In the genomic region with DNA sequence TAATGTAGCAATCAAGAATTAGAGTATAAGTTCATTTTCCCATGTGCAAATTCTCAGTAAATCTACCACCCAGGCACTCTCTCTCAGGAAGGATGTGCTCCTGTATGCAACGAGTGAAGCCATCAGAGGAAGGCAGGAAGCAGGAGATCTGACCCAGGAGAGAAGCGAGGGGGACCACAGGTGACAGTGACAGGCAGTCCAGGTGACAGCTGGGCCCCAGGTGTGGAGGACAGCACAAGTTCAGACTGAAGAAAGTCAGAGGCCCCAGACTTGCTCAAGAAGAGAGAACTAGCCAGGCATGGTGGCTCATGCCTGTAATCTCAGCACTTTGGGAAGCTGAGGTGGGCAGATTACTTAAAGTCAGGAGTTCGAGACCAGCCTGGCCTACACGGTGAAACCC, we compare ENCODE assay signal across 15 cellular contexts. TPM values are rescaled to one million over a fixed set of nuclear protein-coding genes. Genes with fewer than 3 reads are reported as not detected.
A peak's percentile ranks its signal among the peaks of the same experiment; 100 is the strongest.
DNase-seq lines count a peak whose midpoint lies in the region; ATAC-seq and TF ChIP-seq lines count a peak whose summit lies in the region.
"Had no signal": no experiment of that assay in that cellular context is flagged by ENCODE, and none has a peak within 500 bp of the region (broad histone marks: within the 10 kb centered on the region; RNA-seq: fewer than 3 reads in every experiment).

No MANE protein-coding gene starts in this region.

- ATAC-seq in HG03135 (IDR thresholded peaks at IDR 0.05; ENCODE audit: unreplicated experiment) = no peak
- ATAC-seq: GM12878 had no signal

- no peak for TF ChIP-seq CTCF in OCI-LY7 (conservative IDR thresholded peaks at IDR 0.05; ENCODE audit: low read length)
- TF ChIP-seq CTCF in dorsolateral prefrontal cortex (IDR thresholded peaks at IDR 0.05 in 54 of 56, conservative IDR thresholded peaks at IDR 0.05 in 2 of 56; ENCODE audit: low read depth in 1 of 56, partially characterized antibody in 56 of 56) = no peak
- TF ChIP-seq CTCF in coronary artery (IDR thresholded peaks at IDR 0.05) = no peak

- H4K20me1 ChIP-seq in BLaER1 (peaks cover 28% of the 10 kb centered on the region), OCI-LY7 (ENCODE audit: insufficient read depth, low read length) (no peaks in the 10 kb centered on the region)

- no TSS peak for BruUV-seq in OCI-LY7 (replicated peaks; lab: Mats Ljungman, UMichigan)

- intact Hi-C loops in OCI-LY7 (cut with micrococcal nuclease; ENCODE audit: unreplicated experiment) (no loop called here), dorsolateral prefrontal cortex (cut with DNase I) (no loop called here)

- POLR2A ChIA-PET in OCI-LY7 (lab: Charles Lee) = interaction anchor here (0.8 to 1.2 kb wide), 2 partner anchors 22 to 175 kb away, joined by 3 to 6 read pairs; no protein-coding TSS in a partner anchor

- H3K79me2 ChIP-seq in OCI-LY7 (ENCODE audit: insufficient read depth, low read depth, low read length) = no peaks in the 10 kb centered on the region

- H3K9ac ChIP-seq in BLaER1 = no peak overlapping the region

- no peak overlapping the region for H3K4me3 ChIP-seq in BLaER1
- H3K4me3 ChIP-seq in OCI-LY7 (ENCODE audit: low read depth, low read length, poor library complexity, severe bottlenecking) = no peak overlapping the region
- peak overlapping the region in 1 of 59 donors; percentile 33 for H3K4me3 ChIP-seq in dorsolateral prefrontal cortex
- H3K4me3 ChIP-seq in coronary artery = no peak overlapping the region
- H3K4me3 ChIP-seq: GM12878 had no signal

- H3K27me3 ChIP-seq in BLaER1 (no peaks in the 10 kb centered on the region), dorsolateral prefrontal cortex (no peaks in the 10 kb centered on the region)

- H3K36me3 ChIP-seq in BLaER1 (no peaks in the 10 kb centered on the region; the same call in 1 of the 2 replicates), OCI-LY7 (ENCODE audit: insufficient read depth, low read length) (no peaks in the 10 kb centered on the region)

- peaks cover 69% of the 10 kb centered on the region for H3K4me1 ChIP-seq in BLaER1
- H3K4me1 ChIP-seq in OCI-LY7 (ENCODE audit: insufficient read depth, low read length, poor library complexity, severe bottlenecking) = peaks cover 52% of the 10 kb centered on the region

- H2AFZ ChIP-seq in OCI-LY7 (ENCODE audit: low read length) = no peak overlapping the region

- H3K9me2 ChIP-seq in OCI-LY7 (ENCODE audit: insufficient read depth, low read length) = no peaks in the 10 kb centered on the region

- H3K27ac ChIP-seq in BLaER1 = no peak overlapping the region
- no peak overlapping the region for H3K27ac ChIP-seq in OCI-LY7 (ENCODE audit: low read depth, low read length, poor library complexity, severe bottlenecking)
- H3K27ac ChIP-seq in dorsolateral prefrontal cortex = peak overlapping the region; percentile 13 to 100 (median 97)
- H3K27ac ChIP-seq in substantia nigra (ENCODE audit: low read depth, low read length, poor library complexity, severe bottlenecking) = peak overlapping the region; percentile 96
- no peak overlapping the region for H3K27ac ChIP-seq in coronary artery
- H3K27ac ChIP-seq: C4-2B had no signal

- H3K4me2 ChIP-seq in BLaER1 (peak overlapping the region; percentile 52), OCI-LY7 (ENCODE audit: low read length) (peak overlapping the region; percentile 37)

- DNase-seq in OCI-LY7 (ENCODE audit: low spot score) (peak; percentile 65), dorsolateral prefrontal cortex (no peak), substantia nigra (lab: John Stamatoyannopoulos, UW) (no peak), coronary artery (ENCODE audit: low spot score) (no peak), NCI-H446 (lab: John Stamatoyannopoulos, UW) (no peak)
- DNase-seq: ACHN; CD4-positive, alpha-beta memory T cell; DMS79; GOT3; H9 had no signal

- CTCF ChIA-PET in OCI-LY7 (lab: Charles Lee; ENCODE audit: unreplicated experiment) = no interaction called here

- H3K9me3 ChIP-seq in BLaER1 = peaks cover 13% of the 10 kb centered on the region; the same call in 1 of the 2 replicates
- H3K9me3 ChIP-seq in OCI-LY7 (ENCODE audit: low read length) = no peaks in the 10 kb centered on the region

RNA-seq across cellular contexts. Expression of a gene that starts 13.8 kb away (rescaled TPM):
- 5.8 and 6.8 TPM in 2 replicates for total RNA-seq in OCI-LY7 (2014; rRNA removed; shearing (Covaris generic))
- total RNA-seq in OCI-LY7 (2022) = 12.0 and 13.0 TPM in 2 replicates
- total RNA-seq in dorsolateral prefrontal cortex = 100 to 1,000 TPM in 37 of 120 experiments, 10 to 100 TPM in 83; 22.3 to 262 (median 78.6) TPM
- total RNA-seq: G401 had no signal

Comparison
In these comparisons a context has a peak if more than half of its experiments do, and no peak if none do; other contexts are left out.
1. H3K27ac ChIP-seq: peak in dorsolateral prefrontal cortex (59 of 59) and substantia nigra (single experiment); none in BLaER1 (single experiment), OCI-LY7 (single experiment) and coronary artery (0 of 2).